ENCODE assay signal across 8 cellular contexts in the genomic region with DNA sequence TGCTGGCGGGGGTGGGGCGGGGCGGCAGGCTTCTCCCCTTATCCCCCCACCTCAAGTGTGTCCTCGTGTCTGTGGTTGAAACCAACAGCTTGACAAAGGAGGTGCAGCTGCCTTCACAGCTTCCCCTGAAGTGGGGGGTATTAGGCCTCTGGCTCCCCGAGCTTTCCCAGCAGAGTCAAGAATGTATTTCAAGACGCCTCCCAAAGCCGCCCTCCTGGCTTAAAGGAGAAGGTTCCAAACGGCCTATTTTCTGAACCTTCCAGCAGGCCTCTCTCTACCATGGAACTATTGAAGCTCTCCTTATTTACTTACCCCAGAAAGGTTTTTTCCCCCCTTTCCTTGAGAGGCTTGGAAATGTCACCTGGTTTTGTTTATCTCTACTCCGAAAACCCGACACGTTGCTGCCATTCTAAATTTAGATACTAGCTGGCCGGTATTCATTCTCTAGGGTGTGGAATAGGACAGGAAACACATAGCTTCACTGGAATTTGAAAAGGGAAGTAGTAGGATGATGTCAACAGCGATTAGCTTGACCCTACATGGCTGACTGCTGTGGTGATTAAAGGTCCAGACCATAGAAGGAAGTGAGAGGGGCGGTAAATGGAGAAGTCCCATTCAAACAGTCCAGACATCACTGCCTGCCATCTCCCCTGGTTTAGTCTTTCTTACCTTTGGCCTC. TPM values are rescaled to one million over a fixed set of nuclear protein-coding genes. Genes with fewer than 3 reads are reported as not detected.
A peak's percentile ranks its signal among the peaks of the same experiment; 100 is the strongest.
DNase-seq lines count a peak whose midpoint lies in the region; ATAC-seq and TF ChIP-seq lines count a peak whose summit lies in the region.

No MANE protein-coding gene starts in this region.

- H3K27ac ChIP-seq in uterus = peak overlapping the region; percentile 96 to 98

- no peaks in the 10 kb centered on the region for H3K36me3 ChIP-seq in uterus

- intact Hi-C loops in uterus (cut with DNase I; ENCODE audit: low total_unique reads) = loop anchor here (10.0 kb wide), 1 partner anchor 175 kb away; a partner anchor contains a TSS

- in situ Hi-C loops in Caki2 (cut with HindIII; ENCODE audit: low pct_unique_long_range_greater_than_20kb, low sequenced_read_pairs) = no loop called here

- no peaks in the 10 kb centered on the region for H3K27me3 ChIP-seq in uterus

- no peaks in the 10 kb centered on the region for H3K9me3 ChIP-seq in uterus

- TF ChIP-seq CTCF in epithelial cell of esophagus (IDR thresholded peaks at IDR 0.05; ENCODE audit: insufficient read depth, low read depth, low read length, missing control alignments) (no peak), uterus (IDR thresholded peaks at IDR 0.05) (no peak)

- peak overlapping the region; percentile 45 for H3K4me3 ChIP-seq in epithelial cell of esophagus (ENCODE audit: low read length)
- peak overlapping the region; percentile 25 to 93 for H3K4me3 ChIP-seq in uterus

- no peaks in the 10 kb centered on the region for H3K4me1 ChIP-seq in uterus

- peak; percentile 89 for DNase-seq in Caki2 (ENCODE audit: low read depth)
- DNase-seq in HS-27A (ENCODE audit: low read depth) = peak; percentile 91
- peak; percentile 96 for DNase-seq in SKM-1 (lab: John Stamatoyannopoulos, UW; ENCODE audit: unreplicated experiment)
- peak; percentile 94 for DNase-seq in epithelial cell of esophagus (ENCODE audit: low read depth)
- DNase-seq in midbrain (lab: John Stamatoyannopoulos, UW) = peak; percentile 77
- DNase-seq in uterus = peak; percentile 23 to 49
- no peak for DNase-seq in NAMALWA (ENCODE audit: low spot score)

- TF ChIP-seq POLR2A in uterus (IDR thresholded peaks at IDR 0.05) = no peak

- peak; percentile 67 for ATAC-seq in GM19395 (IDR thresholded peaks at IDR 0.05; ENCODE audit: unreplicated experiment)

RNA-seq across cellular contexts. Expression of a gene that starts 0.7 kb away (rescaled TPM):
- 52.2 and 116 TPM in 2 replicates for total RNA-seq in Caki2 (2014; rRNA removed; shearing (Covaris generic); ENCODE audit: low replicate concordance)
- total RNA-seq in uterus = 100 to 1,000 TPM; 198 to 402 (median 298) TPM
